ENCODE assay signal across 1 cellular context in genomic region chr13:112587767-112588489, GRCh38.
TF ChIP-seq lines count a peak whose summit lies in the region.

Gene TUBGCP3 (minus strand): TSS chr13:112588153. CDS start chr13:112587980, 173 bp downstream.

TF ChIP-seq in K562, 482 proteins besides CTCF, POLR2A, EP300 and RAD21 (continued from another document and continues in another):
- TF ChIP-seq HOMEZ (CRISPR knock-in tag; IDR thresholded peaks at IDR 0.05) (no peak), NCOA2 (IDR thresholded peaks at IDR 0.05; ENCODE audit: partially characterized antibody in 2 of 2) (no peak), PTRF (tag; IDR thresholded peaks at IDR 0.05) (no peak), CHAMP1 (IDR thresholded peaks at IDR 0.05) (no peak), HOXB6 (CRISPR knock-in tag; IDR thresholded peaks at IDR 0.05; ENCODE audit: borderline replicate concordance) (no peak), SFPQ (IDR thresholded peaks at IDR 0.05; ENCODE audit: low read depth, low read length) (no peak), HDAC8 (tag; IDR thresholded peaks at IDR 0.05) (peak; percentile 64; the same call in 1 of the 2 replicates), MCM3 (IDR thresholded peaks at IDR 0.05) (no peak), MAZ (CRISPR knock-in tag; conservative IDR thresholded peaks at IDR 0.05 in 1 of 2, IDR thresholded peaks at IDR 0.05 in 1 of 2) (peak in 1 of 2 experiments; percentile 51; a peak in 2 of 4 replicates), SMARCA4 (IDR thresholded peaks at IDR 0.05) (no peak), HBP1 (CRISPR knock-in tag; IDR thresholded peaks at IDR 0.05) (peak; percentile 72; the same call in 1 of the 2 replicates), TCFL5 (CRISPR knock-in tag; conservative IDR thresholded peaks at IDR 0.05) (no peak), ZNF274 (IDR thresholded peaks at IDR 0.05; ENCODE audit: borderline replicate concordance, low read depth, low read length) (no peak), DDX20 (tag; IDR thresholded peaks at IDR 0.05; ENCODE audit: low read depth) (no peak), ZNF778 (CRISPR knock-in tag; IDR thresholded peaks at IDR 0.05) (no peak), NFYB (IDR thresholded peaks at IDR 0.05; ENCODE audit: extremely low read depth, insufficient read length) (no peak), MGA (IDR thresholded peaks at IDR 0.05) (peak; percentile 97), TEAD2 (tag; IDR thresholded peaks at IDR 0.05) (no peak), KLF6 (CRISPR knock-in tag; IDR thresholded peaks at IDR 0.05; ENCODE audit: borderline replicate concordance) (no peak), RNF219 (CRISPR knock-in tag; IDR thresholded peaks at IDR 0.05) (no peak), ZNF280B (CRISPR knock-in tag; IDR thresholded peaks at IDR 0.05) (no peak), HDAC2 (IDR thresholded peaks at IDR 0.05) (no peak)
